14 cellular contexts compared by ENCODE assay signal in genomic region chr14:98069712-98070133, GRCh38.
A peak's percentile ranks its signal among the peaks of the same experiment; 100 is the strongest.
DNase-seq lines count a peak whose midpoint lies in the region; ATAC-seq, FAIRE-seq and TF ChIP-seq lines count a peak whose summit lies in the region.
"Had no signal": no experiment of that assay in that cellular context is flagged by ENCODE, and none has a peak within 500 bp of the region (broad histone marks: within the 10 kb centered on the region; RNA-seq: fewer than 3 reads in every experiment).

No MANE protein-coding gene starts in this region.

- H3K4me3 ChIP-seq in HepG2 (replicated peaks in 1 of 3; ENCODE audit: insufficient read depth in 1 of 3, low read depth in 2 of 3, low read length in 3 of 3) (no peak overlapping the region), right lobe of liver (no peak overlapping the region), mesendoderm (ENCODE audit: low read length) (no peak overlapping the region)
- H3K4me3 ChIP-seq: coronary artery, suprapubic skin had no signal

- H3K79me2 ChIP-seq in HepG2 (ENCODE audit: insufficient read depth, low read length) (no peaks in the 10 kb centered on the region), mesendoderm (ENCODE audit: control insufficient read depth, insufficient read depth, low read length) (no peaks in the 10 kb centered on the region)

- peaks cover 9% of the 10 kb centered on the region for H3K9me3 Mint-ChIP-seq in chondrocyte (ENCODE audit: low read depth)
- H3K9me3 Mint-ChIP-seq: activated naive CD4-positive, alpha-beta T cell treated with anti-CD3 and anti-CD28 coated beads for 36 hours had no signal

- in situ Hi-C loops in HepG2 (cut with HindIII; ENCODE audit: extremely low pct_ligation_motif_present, low pct_unique_long_range_greater_than_20kb) = no loop called here

- ATAC-seq in HepG2 (no peak), right lobe of liver (no peak), GM19395 (IDR thresholded peaks at IDR 0.05; ENCODE audit: unreplicated experiment) (no peak)

- no peak overlapping the region for H2BK120ac ChIP-seq in mesendoderm (ENCODE audit: low read depth, low read length)

- no peak overlapping the region for H4K8ac ChIP-seq in mesendoderm (ENCODE audit: low read depth, low read length)

- H3K4me1 ChIP-seq in HepG2 (ENCODE audit: insufficient read depth, low read length) = no peaks in the 10 kb centered on the region
- H3K4me1 ChIP-seq in right lobe of liver = no peaks in the 10 kb centered on the region
- peaks cover 2% of the 10 kb centered on the region for H3K4me1 ChIP-seq in mesendoderm (ENCODE audit: control insufficient read depth, low read depth, low read length)
- H3K4me1 ChIP-seq: suprapubic skin had no signal

- intact Hi-C loops in HepG2 (cut with micrococcal nuclease; ENCODE audit: unreplicated experiment) (no loop called here), right lobe of liver (cut with DNase I) (no loop called here)

- H3K56ac ChIP-seq in mesendoderm (ENCODE audit: low read length) = peak overlapping the region; percentile 10

- no peak for TF ChIP-seq RAD21 in HepG2 (CRISPR knock-in tag; IDR thresholded peaks at IDR 0.05)

- peaks cover 86% of the 10 kb centered on the region for H3K9me3 ChIP-seq in HepG2 (ENCODE audit: low read length)
- no peaks in the 10 kb centered on the region for H3K9me3 ChIP-seq in right lobe of liver
- H3K9me3 ChIP-seq: suprapubic skin had no signal

- no peak overlapping the region for H3K4me3 Mint-ChIP-seq in chondrocyte (ENCODE audit: unreplicated experiment)
- H3K4me3 Mint-ChIP-seq: activated naive CD4-positive, alpha-beta T cell treated with anti-CD3 and anti-CD28 coated beads for 36 hours had no signal

- no peak for TF ChIP-seq CTCF in HepG2 (CRISPR knock-in tag; IDR thresholded peaks at IDR 0.05)
- TF ChIP-seq CTCF in right lobe of liver (IDR thresholded peaks at IDR 0.05) = no peak
- TF ChIP-seq CTCF in chondrocyte (IDR thresholded peaks at IDR 0.05) = no peak
- no peak for TF ChIP-seq CTCF in GM10266 (IDR thresholded peaks at IDR 0.05; ENCODE audit: control insufficient read depth, insufficient read depth, low read depth, missing control alignments)

- TF ChIP-seq POLR2A in HepG2 (IDR thresholded peaks at IDR 0.05; ENCODE audit: insufficient read depth in 1 of 2, low read depth in 2 of 2, low read length in 2 of 2) = no peak
- TF ChIP-seq POLR2A in right lobe of liver (IDR thresholded peaks at IDR 0.05) = no peak

- H3K23ac ChIP-seq in mesendoderm (ENCODE audit: low read length) = no peak overlapping the region

- H2BK5ac ChIP-seq in mesendoderm (ENCODE audit: low read length) = no peak overlapping the region

- CTCF ChIA-PET in HepG2 (lab: Yijun Ruan, JAX; ENCODE audit: low intra/inter-chr PET ratio, low total read pairs) = no interaction called here

- H4K20me1 ChIP-seq in HepG2 (ENCODE audit: insufficient read depth, low read length) = no peaks in the 10 kb centered on the region

- H3K4me2 ChIP-seq in HepG2 (ENCODE audit: low read depth, low read length) = no peak overlapping the region
- no peak overlapping the region for H3K4me2 ChIP-seq in mesendoderm (ENCODE audit: low read length)

- no peak overlapping the region for H2BK15ac ChIP-seq in mesendoderm (replicated peaks; ENCODE audit: low read depth)

- BruUV-seq in HepG2 (replicated peaks; lab: Mats Ljungman, UMichigan) = no TSS peak

- H3K36me3 ChIP-seq in HepG2 (replicated peaks in 1 of 2; ENCODE audit: control insufficient read depth in 1 of 2, insufficient read depth in 2 of 2, low read length in 2 of 2) (no peaks in the 10 kb centered on the region), right lobe of liver (no peaks in the 10 kb centered on the region), mesendoderm (ENCODE audit: control insufficient read depth, insufficient read depth, low read length) (no peaks in the 10 kb centered on the region)
- H3K36me3 ChIP-seq: suprapubic skin had no signal

- H3K27me3 Mint-ChIP-seq in chondrocyte (ENCODE audit: low read depth) = peaks cover 4% of the 10 kb centered on the region

- H3K27ac Mint-ChIP-seq in chondrocyte (ENCODE audit: unreplicated experiment) = peak overlapping the region; percentile 81
- H3K27ac Mint-ChIP-seq: activated naive CD4-positive, alpha-beta T cell treated with anti-CD3 and anti-CD28 coated beads for 36 hours had no signal

- H3K9ac ChIP-seq in HepG2 (ENCODE audit: insufficient read depth, low read depth, low read length) = no peak overlapping the region
- no peak overlapping the region for H3K9ac ChIP-seq in mesendoderm (ENCODE audit: low read length)

- no peak for FAIRE-seq in HepG2 (lab: Jason Lieb, UNC)

- no peaks in the 10 kb centered on the region for H3K36me3 Mint-ChIP-seq in chondrocyte (ENCODE audit: low read depth)

- H3K4me1 Mint-ChIP-seq in chondrocyte (ENCODE audit: low read depth) = peaks cover 13% of the 10 kb centered on the region

- POLR2A ChIA-PET in HepG2 (lab: Yijun Ruan, JAX) = no interaction called here

- H3K79me1 ChIP-seq in mesendoderm (ENCODE audit: low read length) = no peaks in the 10 kb centered on the region

- 0% methylated on average over 2 of the region's 2 CpGs for WGBS in HepG2 (ENCODE audit: low lambda C conversion rate)
- 30% methylated on average over 2 of the region's 2 CpGs for WGBS in right lobe of liver (ENCODE audit: insufficient coverage, low coverage, low lambda C conversion rate, missing lambda C conversion rate)
- no CpG with 5 or more reads among the region's 2 CpGs for WGBS in mesendoderm (ENCODE audit: extremely low coverage, insufficient coverage, low lambda C conversion rate)

- DNase-seq in HepG2 (ENCODE audit: low spot score) (peak; percentile 0), right lobe of liver (no peak), chondrocyte (ENCODE audit: low spot score) (no peak), mesendoderm (peak; percentile 86), GM10266 (ENCODE audit: extremely low spot score) (no peak), DMS53 treated with DMSO at 0.1 percent for 48 hours (lab: John Stamatoyannopoulos, UW; ENCODE audit: unreplicated experiment) (no peak), activated gamma-delta T cell (lab: John Stamatoyannopoulos, UW) (no peak)
- DNase-seq: activated naive CD4-positive, alpha-beta T cell treated with anti-CD3 and anti-CD28 coated beads for 36 hours; mesenchymal stem cell; T-helper 2 cell had no signal

- no peak for TF ChIP-seq EP300 in HepG2 (IDR thresholded peaks at IDR 0.05; ENCODE audit: low read depth in 2 of 2, low read length in 2 of 2)
- no peak for TF ChIP-seq EP300 in HepG2 (CRISPR knock-in tag; IDR thresholded peaks at IDR 0.05; ENCODE audit: borderline replicate concordance)

- H3K4ac ChIP-seq in mesendoderm (ENCODE audit: low read depth, low read length) = no peak overlapping the region

- H3K27ac ChIP-seq in HepG2 (ENCODE audit: extremely low read length, insufficient read depth, low read length) = no peak overlapping the region
- no peak overlapping the region for H3K27ac ChIP-seq in right lobe of liver
- H3K27ac ChIP-seq in mesendoderm (ENCODE audit: low read depth, low read length) = no peak overlapping the region
- H3K27ac ChIP-seq: coronary artery, HL-60, suprapubic skin had no signal

- H3K18ac ChIP-seq in mesendoderm (ENCODE audit: low read length) = no peak overlapping the region

- no peak overlapping the region for H2AK5ac ChIP-seq in mesendoderm (ENCODE audit: low read length)

- H2AFZ ChIP-seq in HepG2 (ENCODE audit: low read length) = no peak overlapping the region

- no peak overlapping the region for H4K5ac ChIP-seq in mesendoderm (ENCODE audit: low read length)

- H3K27me3 ChIP-seq in HepG2 (ENCODE audit: control insufficient read depth in 1 of 2, insufficient read depth in 2 of 2, low read length in 2 of 2) (no peaks in the 10 kb centered on the region), right lobe of liver (no peaks in the 10 kb centered on the region), mesendoderm (ENCODE audit: insufficient read depth, low read length, poor library complexity) (no peaks in the 10 kb centered on the region)
- H3K27me3 ChIP-seq: suprapubic skin had no signal

TF ChIP-seq in HepG2, 621 proteins besides CTCF, POLR2A, EP300 and RAD21:
- TF ChIP-seq ZNF282 (IDR thresholded peaks at IDR 0.05; ENCODE audit: partially characterized antibody) (no peak), ZMYM2 (CRISPR knock-in tag; IDR thresholded peaks at IDR 0.05) (no peak), ZNF737 (CRISPR knock-in tag; IDR thresholded peaks at IDR 0.05; ENCODE audit: borderline replicate concordance) (no peak), FOSL1 (CRISPR knock-in tag; IDR thresholded peaks at IDR 0.05; ENCODE audit: borderline replicate concordance) (no peak), CCAR2 (optimal IDR thresholded peaks at IDR 0.05; ENCODE audit: low read depth, low read length) (no peak), USF2 (IDR thresholded peaks at IDR 0.05; ENCODE audit: low read depth, low read length) (no peak), USF2 (CRISPR knock-in tag; IDR thresholded peaks at IDR 0.05; ENCODE audit: borderline replicate concordance) (no peak), MYPOP (CRISPR knock-in tag; IDR thresholded peaks at IDR 0.05) (no peak), MYNN (CRISPR knock-in tag; IDR thresholded peaks at IDR 0.05; ENCODE audit: low read depth) (no peak), SKI (IDR thresholded peaks at IDR 0.05; ENCODE audit: partially characterized antibody) (no peak), ZNF33A (CRISPR knock-in tag; IDR thresholded peaks at IDR 0.05; ENCODE audit: borderline replicate concordance) (no peak)

Comparison
In these comparisons a context has a peak if more than half of its experiments do, and no peak if none do; other contexts are left out.
1. DNase-seq: peak in HepG2 (single experiment) and mesendoderm (single experiment); none in right lobe of liver (0 of 3), chondrocyte (single experiment), GM10266 (single experiment), DMS53 treated with DMSO at 0.1 percent for 48 hours (single experiment) and activated gamma-delta T cell (single experiment).